ENCODE assay signal across 1 cellular context in genomic region chr2:69946351-69947077, GRCh38.
TF ChIP-seq lines count a peak whose summit lies in the region.

No MANE protein-coding gene starts in this region.

TF ChIP-seq in HepG2, 621 proteins besides CTCF, POLR2A, EP300 and RAD21 (continued from another document and continues in another):
- TF ChIP-seq LRRFIP1 (CRISPR knock-in tag; conservative IDR thresholded peaks at IDR 0.05) (no peak), TAF1 (CRISPR knock-in tag; IDR thresholded peaks at IDR 0.05) (no peak), BRCA1 (CRISPR knock-in tag; IDR thresholded peaks at IDR 0.05) (no peak), SNAI1 (CRISPR knock-in tag; IDR thresholded peaks at IDR 0.05; ENCODE audit: borderline replicate concordance) (no peak), ZNF224 (CRISPR knock-in tag; IDR thresholded peaks at IDR 0.05) (no peak), ZBTB7A (CRISPR knock-in tag; IDR thresholded peaks at IDR 0.05) (no peak), ZBTB14 (CRISPR knock-in tag; IDR thresholded peaks at IDR 0.05) (no peak), ZNF605 (CRISPR knock-in tag; IDR thresholded peaks at IDR 0.05) (no peak), ZNF207 (IDR thresholded peaks at IDR 0.05; ENCODE audit: borderline replicate concordance) (no peak), ZNF160 (CRISPR knock-in tag; IDR thresholded peaks at IDR 0.05) (no peak), DBP (CRISPR knock-in tag; IDR thresholded peaks at IDR 0.05; ENCODE audit: not compliant biosample characterization) (no peak), ZNF644 (CRISPR knock-in tag; IDR thresholded peaks at IDR 0.05; ENCODE audit: low read depth) (no peak), AGO1 (IDR thresholded peaks at IDR 0.05; ENCODE audit: low read depth, low read length, poor library complexity, severe bottlenecking) (no peak), CHCHD3 (CRISPR knock-in tag; IDR thresholded peaks at IDR 0.05) (no peak), ZNF615 (CRISPR knock-in tag; IDR thresholded peaks at IDR 0.05; ENCODE audit: borderline replicate concordance) (no peak), ZNF543 (CRISPR knock-in tag; IDR thresholded peaks at IDR 0.05) (0 out of 2 replicates have a peak, but pooled peaks have one; percentile 28), GATAD2A (CRISPR knock-in tag; IDR thresholded peaks at IDR 0.05) (peak; percentile 79), ZNF792 (CRISPR knock-in tag; IDR thresholded peaks at IDR 0.05) (no peak; the same call in 1 of the 2 replicates), CBX2 (IDR thresholded peaks at IDR 0.05; ENCODE audit: low read depth, low read length) (no peak), CBX2 (CRISPR knock-in tag; IDR thresholded peaks at IDR 0.05; ENCODE audit: low read depth) (no peak), REST (IDR thresholded peaks at IDR 0.05; ENCODE audit: borderline replicate concordance in 1 of 2, low read depth in 1 of 2, low read length in 2 of 2) (peak in 1 of 2 experiments; percentile 21; a peak in 1 of 4 replicates), CHD2 (IDR thresholded peaks at IDR 0.05; ENCODE audit: low read depth, low read length) (no peak), ZNF275 (CRISPR knock-in tag; IDR thresholded peaks at IDR 0.05; ENCODE audit: borderline replicate concordance) (no peak), ZBTB25 (CRISPR knock-in tag; IDR thresholded peaks at IDR 0.05) (no peak), FLYWCH1 (CRISPR knock-in tag; IDR thresholded peaks at IDR 0.05) (no peak), ZNF510 (CRISPR knock-in tag; IDR thresholded peaks at IDR 0.05; ENCODE audit: low read depth) (no peak), ZSCAN25 (CRISPR knock-in tag; IDR thresholded peaks at IDR 0.05) (no peak), THAP9 (CRISPR knock-in tag; IDR thresholded peaks at IDR 0.05; ENCODE audit: borderline replicate concordance) (no peak), CEBPZ (IDR thresholded peaks at IDR 0.05; ENCODE audit: low read length) (no peak), NFATC3 (CRISPR knock-in tag; IDR thresholded peaks at IDR 0.05) (no peak), ZFYVE20 (CRISPR knock-in tag; IDR thresholded peaks at IDR 0.05; ENCODE audit: borderline replicate concordance, low read depth) (no peak), ZNF75D (CRISPR knock-in tag; IDR thresholded peaks at IDR 0.05; ENCODE audit: borderline replicate concordance) (no peak), USF2 (IDR thresholded peaks at IDR 0.05; ENCODE audit: low read depth, low read length) (0 out of 2 replicates have a peak, but pooled peaks have one; percentile 11), USF2 (CRISPR knock-in tag; IDR thresholded peaks at IDR 0.05; ENCODE audit: borderline replicate concordance) (no peak), ZNF629 (CRISPR knock-in tag; conservative IDR thresholded peaks at IDR 0.05) (no peak), ZNF317 (CRISPR knock-in tag; IDR thresholded peaks at IDR 0.05) (no peak), ATF5 (CRISPR knock-in tag; IDR thresholded peaks at IDR 0.05; ENCODE audit: low read depth) (no peak), CBX5 (CRISPR knock-in tag; IDR thresholded peaks at IDR 0.05; ENCODE audit: borderline replicate concordance) (no peak), ZNF383 (CRISPR knock-in tag; IDR thresholded peaks at IDR 0.05; ENCODE audit: borderline replicate concordance) (no peak), GATAD1 (CRISPR knock-in tag; IDR thresholded peaks at IDR 0.05) (no peak), GABPA (IDR thresholded peaks at IDR 0.05; ENCODE audit: low read depth, low read length) (no peak), GABPA (CRISPR knock-in tag; IDR thresholded peaks at IDR 0.05; ENCODE audit: low read depth) (no peak; the same call in 1 of the 2 replicates), HHEX (CRISPR knock-in tag; IDR thresholded peaks at IDR 0.05) (no peak), RBM22 (optimal IDR thresholded peaks at IDR 0.05; ENCODE audit: low read length) (no peak), GTF2F1 (IDR thresholded peaks at IDR 0.05; ENCODE audit: low read length) (no peak), ZNF777 (CRISPR knock-in tag; IDR thresholded peaks at IDR 0.05) (no peak), ZNF619 (CRISPR knock-in tag; IDR thresholded peaks at IDR 0.05) (no peak)
